19 cellular contexts compared by ENCODE assay signal in genomic region chr6:136625293-136625692, GRCh38.
"Had no signal": no experiment of that assay in that cellular context is flagged by ENCODE, and none has a peak within 500 bp of the region (broad histone marks: within the 10 kb centered on the region; RNA-seq: fewer than 3 reads in every experiment).

No MANE protein-coding gene starts in this region.

- H3K27ac ChIP-seq: HL-60, PC-9, Peyer's patch, SJCRH30, SK-N-MC had no signal

- H2AFZ ChIP-seq: PC-9 had no signal

- H3K36me3 ChIP-seq: SJCRH30 had no signal

- H3K9me3 ChIP-seq: Peyer's patch, SJCRH30 had no signal

- H3K4me2 ChIP-seq: PC-9 had no signal

- DNase-seq: KBM-7, NCI-H1092, NCI-H1694, NCI-H187 treated with DMSO at 0.1 percent for 48 hours, NCI-H2029 treated with DMSO at 0.1 percent for 48 hours, NCI-H2171 treated with DMSO at 0.1 percent for 48 hours, NCI-H345, NCI-H446 treated with DMSO at 0.1 percent for 48 hours, NCI-H510A treated with DMSO at 0.1 percent for 48 hours, NCI-H526, NCI-H748 treated with DMSO at 0.1 percent for 48 hours, OCI-M1, PC-9, Peyer's patch, SHP77 treated with DMSO at 0.1 percent for 48 hours, SJCRH30 had no signal

- H3K4me1 ChIP-seq: Peyer's patch, SJCRH30 had no signal

- ATAC-seq: Right ventricle myocardium inferior had no signal

- H3K27me3 ChIP-seq: Peyer's patch, SJCRH30 had no signal

- H3K4me3 ChIP-seq: PC-9, Peyer's patch, SJCRH30, SK-N-MC had no signal
